In genomic region chr2:47237375-47238357, GRCh38 we compare ENCODE assay signal across 1 cellular context.
TF ChIP-seq lines count a peak whose summit lies in the region.

No MANE protein-coding gene starts in this region.

TF ChIP-seq in K562, 482 proteins besides CTCF, POLR2A, EP300 and RAD21 (continued from another document and continues in another):
- TF ChIP-seq, protein P1, sequence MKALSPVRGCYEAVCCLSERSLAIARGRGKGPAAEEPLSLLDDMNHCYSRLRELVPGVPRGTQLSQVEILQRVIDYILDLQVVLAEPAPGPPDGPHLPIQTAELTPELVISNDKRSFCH (CRISPR knock-in tag; IDR thresholded peaks at IDR 0.05) = no peak
- TF ChIP-seq, protein P1 (tag; IDR thresholded peaks at IDR 0.05) = no peak
- TF ChIP-seq ELF4 (CRISPR knock-in tag; IDR thresholded peaks at IDR 0.05) = no peak
- no peak for TF ChIP-seq ZNF436 (CRISPR knock-in tag; IDR thresholded peaks at IDR 0.05)
- no peak for TF ChIP-seq NCOA2 (IDR thresholded peaks at IDR 0.05; ENCODE audit: partially characterized antibody in 2 of 2)
- no peak for TF ChIP-seq ATF1 (CRISPR knock-in tag; IDR thresholded peaks at IDR 0.05)
- TF ChIP-seq ATF1 (tag; IDR thresholded peaks at IDR 0.05) = peak; percentile 37
- no peak for TF ChIP-seq ZBTB17 (CRISPR knock-in tag; IDR thresholded peaks at IDR 0.05)
- TF ChIP-seq KLF13 (tag; IDR thresholded peaks at IDR 0.05; ENCODE audit: borderline replicate concordance, low read depth) = no peak
- TF ChIP-seq, protein P2, sequence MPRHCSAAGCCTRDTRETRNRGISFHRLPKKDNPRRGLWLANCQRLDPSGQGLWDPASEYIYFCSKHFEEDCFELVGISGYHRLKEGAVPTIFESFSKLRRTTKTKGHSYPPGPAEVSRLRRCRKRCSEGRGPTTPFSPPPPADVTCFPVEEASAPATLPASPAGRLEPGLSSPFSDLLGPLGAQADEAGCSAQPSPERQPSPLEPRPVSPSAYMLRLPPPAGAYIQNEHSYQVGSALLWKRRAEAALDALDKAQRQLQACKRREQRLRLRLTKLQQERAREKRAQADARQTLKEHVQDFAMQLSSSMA (CRISPR knock-in tag; IDR thresholded peaks at IDR 0.05) = no peak
- no peak for TF ChIP-seq RBM17 (IDR thresholded peaks at IDR 0.05; ENCODE audit: borderline replicate concordance, low read depth, low read length)
- TF ChIP-seq ZNF740 (CRISPR knock-in tag; IDR thresholded peaks at IDR 0.05) = no peak
- TF ChIP-seq ZNF740 (tag; IDR thresholded peaks at IDR 0.05) = no peak
- no peak for TF ChIP-seq MEF2A (IDR thresholded peaks at IDR 0.05; ENCODE audit: control insufficient read depth, low read depth, low read length)
- no peak for TF ChIP-seq SNRNP70 (optimal IDR thresholded peaks at IDR 0.05; ENCODE audit: low read depth, low read length)
- TF ChIP-seq PHF21A (IDR thresholded peaks at IDR 0.05; ENCODE audit: borderline replicate concordance, low read depth) = peak; percentile 31; the same call in 1 of the 2 replicates
- no peak for TF ChIP-seq CHD4 (IDR thresholded peaks at IDR 0.05; ENCODE audit: insufficient read depth, insufficient replicate concordance, low read depth, low read length, poor library complexity, severe bottlenecking)
- TF ChIP-seq DMBX1 (CRISPR knock-in tag; IDR thresholded peaks at IDR 0.05; ENCODE audit: borderline replicate concordance) = no peak
- TF ChIP-seq, protein P3, sequence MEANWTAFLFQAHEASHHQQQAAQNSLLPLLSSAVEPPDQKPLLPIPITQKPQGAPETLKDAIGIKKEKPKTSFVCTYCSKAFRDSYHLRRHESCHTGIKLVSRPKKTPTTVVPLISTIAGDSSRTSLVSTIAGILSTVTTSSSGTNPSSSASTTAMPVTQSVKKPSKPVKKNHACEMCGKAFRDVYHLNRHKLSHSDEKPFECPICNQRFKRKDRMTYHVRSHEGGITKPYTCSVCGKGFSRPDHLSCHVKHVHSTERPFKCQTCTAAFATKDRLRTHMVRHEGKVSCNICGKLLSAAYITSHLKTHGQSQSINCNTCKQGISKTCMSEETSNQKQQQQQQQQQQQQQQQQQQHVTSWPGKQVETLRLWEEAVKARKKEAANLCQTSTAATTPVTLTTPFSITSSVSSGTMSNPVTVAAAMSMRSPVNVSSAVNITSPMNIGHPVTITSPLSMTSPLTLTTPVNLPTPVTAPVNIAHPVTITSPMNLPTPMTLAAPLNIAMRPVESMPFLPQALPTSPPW (CRISPR knock-in tag; IDR thresholded peaks at IDR 0.05) = peak; percentile 57; the same call in 1 of the 2 replicates
- TF ChIP-seq ESRRB (CRISPR knock-in tag; IDR thresholded peaks at IDR 0.05; ENCODE audit: borderline replicate concordance) = no peak
- no peak for TF ChIP-seq ZBTB1 (CRISPR knock-in tag; IDR thresholded peaks at IDR 0.05; ENCODE audit: borderline replicate concordance, low read depth)
- TF ChIP-seq, protein P4, sequence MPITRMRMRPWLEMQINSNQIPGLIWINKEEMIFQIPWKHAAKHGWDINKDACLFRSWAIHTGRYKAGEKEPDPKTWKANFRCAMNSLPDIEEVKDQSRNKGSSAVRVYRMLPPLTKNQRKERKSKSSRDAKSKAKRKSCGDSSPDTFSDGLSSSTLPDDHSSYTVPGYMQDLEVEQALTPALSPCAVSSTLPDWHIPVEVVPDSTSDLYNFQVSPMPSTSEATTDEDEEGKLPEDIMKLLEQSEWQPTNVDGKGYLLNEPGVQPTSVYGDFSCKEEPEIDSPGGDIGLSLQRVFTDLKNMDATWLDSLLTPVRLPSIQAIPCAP (CRISPR knock-in tag; IDR thresholded peaks at IDR 0.05; ENCODE audit: borderline replicate concordance) = no peak
- no peak for TF ChIP-seq ZNF780A (CRISPR knock-in tag; IDR thresholded peaks at IDR 0.05)
- TF ChIP-seq CBFA2T2 (conservative IDR thresholded peaks at IDR 0.05) = peak; percentile 76
- no peak for TF ChIP-seq THRAP3 (IDR thresholded peaks at IDR 0.05; ENCODE audit: borderline replicate concordance)
- no peak for TF ChIP-seq OTX1 (CRISPR knock-in tag; IDR thresholded peaks at IDR 0.05)
- no peak for TF ChIP-seq ELF2 (CRISPR knock-in tag; IDR thresholded peaks at IDR 0.05)
- TF ChIP-seq, protein P5, sequence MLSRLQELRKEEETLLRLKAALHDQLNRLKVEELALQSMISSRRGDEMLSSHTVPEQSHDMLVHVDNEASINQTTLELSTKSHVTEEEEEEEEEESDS (CRISPR knock-in tag; IDR thresholded peaks at IDR 0.05) = no peak
- TF ChIP-seq, protein P6, sequence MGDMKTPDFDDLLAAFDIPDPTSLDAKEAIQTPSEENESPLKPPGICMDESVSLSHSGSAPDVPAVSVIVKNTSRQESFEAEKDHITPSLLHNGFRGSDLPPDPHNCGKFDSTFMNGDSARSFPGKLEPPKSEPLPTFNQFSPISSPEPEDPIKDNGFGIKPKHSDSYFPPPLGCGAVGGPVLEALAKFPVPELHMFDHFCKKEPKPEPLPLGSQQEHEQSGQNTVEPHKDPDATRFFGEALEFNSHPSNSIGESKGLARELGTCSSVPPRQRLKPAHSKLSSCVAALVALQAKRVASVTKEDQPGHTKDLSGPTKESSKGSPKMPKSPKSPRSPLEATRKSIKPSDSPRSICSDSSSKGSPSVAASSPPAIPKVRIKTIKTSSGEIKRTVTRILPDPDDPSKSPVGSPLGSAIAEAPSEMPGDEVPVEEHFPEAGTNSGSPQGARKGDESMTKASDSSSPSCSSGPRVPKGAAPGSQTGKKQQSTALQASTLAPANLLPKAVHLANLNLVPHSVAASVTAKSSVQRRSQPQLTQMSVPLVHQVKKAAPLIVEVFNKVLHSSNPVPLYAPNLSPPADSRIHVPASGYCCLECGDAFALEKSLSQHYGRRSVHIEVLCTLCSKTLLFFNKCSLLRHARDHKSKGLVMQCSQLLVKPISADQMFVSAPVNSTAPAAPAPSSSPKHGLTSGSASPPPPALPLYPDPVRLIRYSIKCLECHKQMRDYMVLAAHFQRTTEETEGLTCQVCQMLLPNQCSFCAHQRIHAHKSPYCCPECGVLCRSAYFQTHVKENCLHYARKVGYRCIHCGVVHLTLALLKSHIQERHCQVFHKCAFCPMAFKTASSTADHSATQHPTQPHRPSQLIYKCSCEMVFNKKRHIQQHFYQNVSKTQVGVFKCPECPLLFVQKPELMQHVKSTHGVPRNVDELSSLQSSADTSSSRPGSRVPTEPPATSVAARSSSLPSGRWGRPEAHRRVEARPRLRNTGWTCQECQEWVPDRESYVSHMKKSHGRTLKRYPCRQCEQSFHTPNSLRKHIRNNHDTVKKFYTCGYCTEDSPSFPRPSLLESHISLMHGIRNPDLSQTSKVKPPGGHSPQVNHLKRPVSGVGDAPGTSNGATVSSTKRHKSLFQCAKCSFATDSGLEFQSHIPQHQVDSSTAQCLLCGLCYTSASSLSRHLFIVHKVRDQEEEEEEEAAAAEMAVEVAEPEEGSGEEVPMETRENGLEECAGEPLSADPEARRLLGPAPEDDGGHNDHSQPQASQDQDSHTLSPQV (IDR thresholded peaks at IDR 0.05) = peak; percentile 73
- no peak for TF ChIP-seq ZNF41 (CRISPR knock-in tag; conservative IDR thresholded peaks at IDR 0.05)
- no peak for TF ChIP-seq ZNF239 (CRISPR knock-in tag; IDR thresholded peaks at IDR 0.05)
- TF ChIP-seq PKNOX1 (IDR thresholded peaks at IDR 0.05) = no peak
- no peak for TF ChIP-seq STAT5A (IDR thresholded peaks at IDR 0.05; ENCODE audit: borderline replicate concordance, low read length)
- peak; percentile 86 for TF ChIP-seq RFX1 (IDR thresholded peaks at IDR 0.05)
- TF ChIP-seq SMAD3 (CRISPR knock-in tag; conservative IDR thresholded peaks at IDR 0.05) = no peak
- no peak for TF ChIP-seq NCOA1 (IDR thresholded peaks at IDR 0.05; ENCODE audit: low read depth)
- TF ChIP-seq MITF (IDR thresholded peaks at IDR 0.05) = peak; percentile 67; the same call in 1 of the 2 replicates
- TF ChIP-seq DDX20 (tag; IDR thresholded peaks at IDR 0.05; ENCODE audit: low read depth) = no peak
- TF ChIP-seq KLF6 (CRISPR knock-in tag; IDR thresholded peaks at IDR 0.05; ENCODE audit: borderline replicate concordance) = no peak
- TF ChIP-seq, protein P7, sequence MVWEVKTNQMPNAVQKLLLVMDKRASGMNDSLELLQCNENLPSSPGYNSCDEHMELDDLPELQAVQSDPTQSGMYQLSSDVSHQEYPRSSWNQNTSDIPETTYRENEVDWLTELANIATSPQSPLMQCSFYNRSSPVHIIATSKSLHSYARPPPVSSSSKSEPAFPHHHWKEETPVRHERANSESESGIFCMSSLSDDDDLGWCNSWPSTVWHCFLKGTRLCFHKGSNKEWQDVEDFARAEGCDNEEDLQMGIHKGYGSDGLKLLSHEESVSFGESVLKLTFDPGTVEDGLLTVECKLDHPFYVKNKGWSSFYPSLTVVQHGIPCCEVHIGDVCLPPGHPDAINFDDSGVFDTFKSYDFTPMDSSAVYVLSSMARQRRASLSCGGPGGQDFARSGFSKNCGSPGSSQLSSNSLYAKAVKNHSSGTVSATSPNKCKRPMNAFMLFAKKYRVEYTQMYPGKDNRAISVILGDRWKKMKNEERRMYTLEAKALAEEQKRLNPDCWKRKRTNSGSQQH (CRISPR knock-in tag; IDR thresholded peaks at IDR 0.05) = no peak
- TF ChIP-seq, protein P8, sequence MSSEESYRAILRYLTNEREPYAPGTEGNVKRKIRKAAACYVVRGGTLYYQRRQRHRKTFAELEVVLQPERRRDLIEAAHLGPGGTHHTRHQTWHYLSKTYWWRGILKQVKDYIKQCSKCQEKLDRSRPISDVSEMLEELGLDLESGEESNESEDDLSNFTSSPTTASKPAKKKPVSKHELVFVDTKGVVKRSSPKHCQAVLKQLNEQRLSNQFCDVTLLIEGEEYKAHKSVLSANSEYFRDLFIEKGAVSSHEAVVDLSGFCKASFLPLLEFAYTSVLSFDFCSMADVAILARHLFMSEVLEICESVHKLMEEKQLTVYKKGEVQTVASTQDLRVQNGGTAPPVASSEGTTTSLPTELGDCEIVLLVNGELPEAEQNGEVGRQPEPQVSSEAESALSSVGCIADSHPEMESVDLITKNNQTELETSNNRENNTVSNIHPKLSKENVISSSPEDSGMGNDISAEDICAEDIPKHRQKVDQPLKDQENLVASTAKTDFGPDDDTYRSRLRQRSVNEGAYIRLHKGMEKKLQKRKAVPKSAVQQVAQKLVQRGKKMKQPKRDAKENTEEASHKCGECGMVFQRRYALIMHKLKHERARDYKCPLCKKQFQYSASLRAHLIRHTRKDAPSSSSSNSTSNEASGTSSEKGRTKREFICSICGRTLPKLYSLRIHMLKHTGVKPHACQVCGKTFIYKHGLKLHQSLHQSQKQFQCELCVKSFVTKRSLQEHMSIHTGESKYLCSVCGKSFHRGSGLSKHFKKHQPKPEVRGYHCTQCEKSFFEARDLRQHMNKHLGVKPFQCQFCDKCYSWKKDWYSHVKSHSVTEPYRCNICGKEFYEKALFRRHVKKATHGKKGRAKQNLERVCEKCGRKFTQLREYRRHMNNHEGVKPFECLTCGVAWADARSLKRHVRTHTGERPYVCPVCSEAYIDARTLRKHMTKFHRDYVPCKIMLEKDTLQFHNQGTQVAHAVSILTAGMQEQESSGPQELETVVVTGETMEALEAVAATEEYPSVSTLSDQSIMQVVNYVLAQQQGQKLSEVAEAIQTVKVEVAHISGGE (CRISPR knock-in tag; IDR thresholded peaks at IDR 0.05) = peak in 1 of 3 experiments; percentile 39; a peak in 1 of 6 replicates
- TF ChIP-seq RBFOX2 (IDR thresholded peaks at IDR 0.05; ENCODE audit: low read depth, low read length) = no peak
- no peak for TF ChIP-seq HNRNPH1 (optimal IDR thresholded peaks at IDR 0.05; ENCODE audit: low read depth, low read length)
- TF ChIP-seq E2F5 (CRISPR knock-in tag; IDR thresholded peaks at IDR 0.05) = no peak
- TF ChIP-seq ZSCAN32 (CRISPR knock-in tag; IDR thresholded peaks at IDR 0.05) = no peak
- TF ChIP-seq KAT2B (IDR thresholded peaks at IDR 0.05; ENCODE audit: low read depth, low read length) = no peak
